In genomic region chr11:7353100-7353499, GRCh38 we compare ENCODE assay signal across 7 cellular contexts.
DNase-seq lines count a peak whose midpoint lies in the region; ATAC-seq, FAIRE-seq and TF ChIP-seq lines count a peak whose summit lies in the region.

No MANE protein-coding gene starts in this region.

- H3F3A ChIP-seq in OCI-LY1 (ENCODE audit: insufficient read depth, low read length): no peaks in the 10 kb centered on the region

- H3K27ac ChIP-seq in OCI-LY1 (ENCODE audit: low read depth, low read length, poor library complexity, severe bottlenecking): no peak overlapping the region

- peak; percentile 59 for TF ChIP-seq CTCF in OCI-LY1 (IDR thresholded peaks at IDR 0.05; ENCODE audit: low read length)

- no peaks in the 10 kb centered on the region for H3K27me3 ChIP-seq in OCI-LY1 (ENCODE audit: insufficient read depth, low read length)

- ATAC-seq in GM21390 (IDR thresholded peaks at IDR 0.05; ENCODE audit: unreplicated experiment) (peak; percentile 70), HG02970 (IDR thresholded peaks at IDR 0.05; ENCODE audit: low FRiP score, unreplicated experiment) (no peak)
- no peak for ATAC-seq in activated CD4-positive, CD25-positive, alpha-beta regulatory T cell treated with anti-CD3 and anti-CD28 coated beads, Interleukin-2, amount 50 U/mL, for 24 hours

- H3K4me2 ChIP-seq in OCI-LY1 (ENCODE audit: low read length): no peak overlapping the region

- H3K36me3 ChIP-seq in OCI-LY1 (ENCODE audit: insufficient read depth, low read length): no peaks in the 10 kb centered on the region

- no peaks in the 10 kb centered on the region for H4K20me1 ChIP-seq in OCI-LY1 (ENCODE audit: insufficient read depth, low read length)

- H2AFZ ChIP-seq in OCI-LY1 (ENCODE audit: low read length): no peak overlapping the region

- no peak for FAIRE-seq in urothelium cell line (lab: Jason Lieb, UNC)

- H3K9me3 ChIP-seq in OCI-LY1 (ENCODE audit: low read length): no peaks in the 10 kb centered on the region

- H3K79me2 ChIP-seq in OCI-LY1 (ENCODE audit: insufficient read depth, low read length): no peaks in the 10 kb centered on the region

- no peak overlapping the region for H3K4me3 ChIP-seq in OCI-LY1 (ENCODE audit: low read depth, low read length, poor library complexity, severe bottlenecking)

- DNase-seq in EL (peak; percentile 34), fibroblast of peridontal ligament (ENCODE audit: extremely low read depth) (peak; percentile 18), urothelium cell line (ENCODE audit: low spot score) (peak; percentile 44)

- no peak overlapping the region for H3K9ac ChIP-seq in OCI-LY1 (ENCODE audit: low read length)

- H3K4me1 ChIP-seq in OCI-LY1 (ENCODE audit: insufficient read depth, low read length, severe bottlenecking): no peaks in the 10 kb centered on the region

- no peaks in the 10 kb centered on the region for H3K9me2 ChIP-seq in OCI-LY1 (ENCODE audit: low read depth, low read length)
